In the genomic region with DNA sequence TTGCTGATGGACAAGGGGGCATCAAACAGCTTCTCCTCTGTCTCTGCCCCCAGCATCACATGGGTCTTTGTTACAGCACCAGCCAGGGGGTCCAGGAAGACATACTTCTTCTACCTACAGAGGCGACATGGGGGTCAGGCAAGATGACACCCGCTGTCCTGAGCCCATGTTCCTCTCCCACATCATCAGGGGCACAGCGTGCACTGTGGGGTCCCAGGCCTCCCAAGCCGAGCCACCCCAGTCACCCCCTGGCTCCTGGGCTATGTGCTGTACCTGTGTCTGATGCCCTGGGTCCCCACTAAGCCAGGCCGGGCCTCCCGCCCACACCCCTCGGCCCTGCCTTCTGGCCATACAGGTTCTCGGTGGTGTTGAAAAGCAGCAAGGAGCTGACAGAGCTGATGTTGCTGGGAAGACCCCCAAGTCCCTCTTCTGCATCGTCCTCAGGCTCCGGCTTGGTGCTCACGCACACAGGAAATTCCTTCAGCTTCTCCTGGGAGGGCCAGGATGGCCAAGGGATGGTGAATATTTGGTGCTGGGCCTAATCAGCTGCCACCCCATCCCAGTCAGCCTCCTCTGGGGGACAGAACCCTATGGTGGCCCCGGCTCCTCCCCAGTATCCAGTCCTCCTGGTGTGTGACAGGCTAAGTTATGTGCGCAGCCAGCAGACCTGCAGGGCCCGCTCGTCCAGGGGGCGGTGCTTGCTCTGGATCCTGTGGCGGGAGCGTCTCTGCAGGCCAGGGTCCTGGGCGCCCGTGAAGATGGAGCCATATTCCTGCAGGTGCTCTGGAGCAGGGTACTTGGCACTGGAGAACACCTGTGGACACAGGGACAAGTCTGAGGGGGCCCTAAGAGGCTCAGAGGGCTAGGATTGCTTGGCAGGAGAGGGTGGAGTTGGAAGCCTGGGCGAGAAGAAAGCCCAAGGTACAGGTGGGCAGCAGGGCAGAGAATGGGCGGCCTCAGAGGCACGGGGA, we compare ENCODE assay signal across 2 cellular contexts. TPM values are rescaled to one million over a fixed set of nuclear protein-coding genes. Genes with fewer than 3 reads are reported as not detected.
"Had no signal": no experiment of that assay in that cellular context is flagged by ENCODE, and none has a peak within 500 bp of the region (broad histone marks: within the 10 kb centered on the region; RNA-seq: fewer than 3 reads in every experiment).

No MANE protein-coding gene starts in this region.

RNA-seq across cellular contexts. Expression of gene IQSEC3, which starts 48.9 kb away (rescaled TPM):
- total RNA-seq: M059J, SJSA1 had no signal
